10 cellular contexts compared by ENCODE assay signal in the genomic region with DNA sequence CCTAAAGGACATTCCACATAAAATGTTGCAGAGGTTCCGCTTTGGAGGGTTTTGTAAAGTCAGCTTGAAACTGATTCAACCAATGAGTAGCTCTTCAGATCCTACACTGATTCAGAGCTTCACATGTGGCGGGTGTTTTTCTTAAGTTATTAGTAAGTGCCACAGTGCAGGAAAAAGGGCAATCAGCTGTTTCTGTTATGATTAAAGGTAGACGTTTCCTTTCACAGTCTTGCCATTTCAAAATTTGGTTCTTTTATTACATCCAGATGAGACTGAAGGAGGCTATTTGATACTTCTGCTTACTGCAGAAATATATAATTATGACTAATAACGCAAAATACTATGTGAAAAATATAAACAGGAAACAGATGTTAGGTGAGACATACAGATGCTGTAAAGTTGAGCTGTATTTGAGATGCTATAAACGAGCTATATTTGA.
DNase-seq lines count a peak whose midpoint lies in the region; ATAC-seq and TF ChIP-seq lines count a peak whose summit lies in the region.
"Had no signal": no experiment of that assay in that cellular context is flagged by ENCODE, and none has a peak within 500 bp of the region (broad histone marks: within the 10 kb centered on the region; RNA-seq: fewer than 3 reads in every experiment).

No MANE protein-coding gene starts in this region.

- H3K4me3 ChIP-seq in foreskin fibroblast (ENCODE audit: low read depth in 1 of 2, low read length in 2 of 2) = no peak overlapping the region
- H3K4me3 ChIP-seq: ovary had no signal

- DNase-seq in GM13977 (ENCODE audit: low spot score) (peak; percentile 31), foreskin fibroblast (peak; percentile 90 to 94), OCI-M1 (lab: John Stamatoyannopoulos, UW) (no peak), DMS53 treated with DMSO at 0.1 percent for 48 hours (lab: John Stamatoyannopoulos, UW; ENCODE audit: unreplicated experiment) (no peak)
- DNase-seq in activated naive CD4-positive, alpha-beta T cell treated with Interleukin-2 at 50 U/mL for 16 hours = no peak
- no peak for DNase-seq in stimulated activated CD4-positive, alpha-beta T cell treated with anti-CD3 and anti-CD28 coated beads, Interleukin-15, amount 100 ng/mL, for 24 hours
- DNase-seq: NCI-H345, ovary had no signal

- in situ Hi-C loops in GM13977 (cut with MboI; ENCODE audit: low pct_unique_long_range_greater_than_20kb, low sequenced_read_pairs, unreplicated experiment) = no loop called here

- TF ChIP-seq CTCF in GM13977 (IDR thresholded peaks at IDR 0.05; ENCODE audit: extremely low read depth, insufficient read depth, missing control alignments) (no peak), foreskin fibroblast (IDR thresholded peaks at IDR 0.05; ENCODE audit: low read depth, low read length) (no peak)

- ATAC-seq in GM21423 (IDR thresholded peaks at IDR 0.05; ENCODE audit: unreplicated experiment) (peak; percentile 71), HG03342 (IDR thresholded peaks at IDR 0.05; ENCODE audit: unreplicated experiment) (peak; percentile 83)

Comparison
In these comparisons a context has a peak if more than half of its experiments do, and no peak if none do; other contexts are left out.
1. DNase-seq: peak in GM13977 (single experiment) and foreskin fibroblast (2 of 2); none in activated naive CD4-positive, alpha-beta T cell treated with Interleukin-2 at 50 U/mL for 16 hours (single experiment), stimulated activated CD4-positive, alpha-beta T cell treated with anti-CD3 and anti-CD28 coated beads, Interleukin-15, amount 100 ng/mL, for 24 hours (single experiment), OCI-M1 (single experiment) and DMS53 treated with DMSO at 0.1 percent for 48 hours (single experiment).